34 cellular contexts compared by ENCODE assay signal in genomic region chr1:34743775-34744174, GRCh38. TPM values are rescaled to one million over a fixed set of nuclear protein-coding genes. Genes with fewer than 3 reads are reported as not detected.
"Had no signal": no experiment of that assay in that cellular context is flagged by ENCODE, and none has a peak within 500 bp of the region (broad histone marks: within the 10 kb centered on the region; RNA-seq: fewer than 3 reads in every experiment).

No MANE protein-coding gene starts in this region.

- H3K9me3 Mint-ChIP-seq: activated CD4-positive, alpha-beta memory T cell treated with anti-CD3 and anti-CD28 coated beads for 36 hours; activated naive CD8-positive, alpha-beta T cell treated with anti-CD3 and anti-CD28 coated beads for 36 hours; activated T-cell treated with anti-CD3 and anti-CD28 coated beads, Interleukin-2, amount 50 U/mL, for 4 hours; activated T-helper 1 cell treated with anti-CD3 and anti-CD28 coated beads, Interleukin-12 subunit alpha, Interleukin-12 subunit beta, Interleukin-2, Interleukin-4 antibody, amounts not matched to agents 30 ng/mL and 10 ng/mL and 1 ng/mL, durations not matched to agents 14 hours and 24 hours and 36 hours; IgD-negative memory B cell; WTC11 had no signal

- H3K4me1 Mint-ChIP-seq: activated CD4-positive, alpha-beta T cell treated with anti-CD3 and anti-CD28 coated beads for 36 hours; activated naive CD8-positive, alpha-beta T cell treated with anti-CD3 and anti-CD28 coated beads for 36 hours had no signal

- H3K4me3 Mint-ChIP-seq: activated CD4-positive, alpha-beta memory T cell treated with anti-CD3 and anti-CD28 coated beads for 36 hours; activated CD4-positive, alpha-beta T cell treated with anti-CD3 and anti-CD28 coated beads for 36 hours; activated naive CD8-positive, alpha-beta T cell treated with anti-CD3 and anti-CD28 coated beads for 36 hours; activated T-cell treated with anti-CD3 and anti-CD28 coated beads, Interleukin-2, amount 50 U/mL, for 4 hours; activated T-helper 1 cell treated with anti-CD3 and anti-CD28 coated beads, Interleukin-12 subunit alpha, Interleukin-12 subunit beta, Interleukin-2, Interleukin-4 antibody, amounts not matched to agents 30 ng/mL and 10 ng/mL and 1 ng/mL, durations not matched to agents 14 hours and 24 hours and 36 hours; IgD-negative memory B cell; WTC11 had no signal

- H3K27ac Mint-ChIP-seq: activated CD4-positive, alpha-beta memory T cell treated with anti-CD3 and anti-CD28 coated beads for 36 hours; activated CD4-positive, alpha-beta T cell treated with anti-CD3 and anti-CD28 coated beads for 36 hours; activated naive CD8-positive, alpha-beta T cell treated with anti-CD3 and anti-CD28 coated beads for 36 hours; activated T-helper 1 cell treated with anti-CD3 and anti-CD28 coated beads, Interleukin-12 subunit alpha, Interleukin-12 subunit beta, Interleukin-2, Interleukin-4 antibody, amounts not matched to agents 30 ng/mL and 10 ng/mL and 1 ng/mL, durations not matched to agents 14 hours and 24 hours and 36 hours; IgD-negative memory B cell; WTC11 had no signal

- H3K36me3 Mint-ChIP-seq: activated CD4-positive, alpha-beta memory T cell treated with anti-CD3 and anti-CD28 coated beads for 36 hours; activated naive CD8-positive, alpha-beta T cell treated with anti-CD3 and anti-CD28 coated beads for 36 hours; IgD-negative memory B cell; WTC11 had no signal

- H3K27me3 Mint-ChIP-seq: activated CD4-positive, alpha-beta T cell treated with anti-CD3 and anti-CD28 coated beads for 36 hours had no signal

- DNase-seq: activated CD4-positive, alpha-beta memory T cell treated with anti-CD3 and anti-CD28 coated beads for 36 hours; activated CD4-positive, alpha-beta T cell treated with anti-CD3 and anti-CD28 coated beads for 36 hours; activated CD4-positive, alpha-beta T cell treated with anti-CD3 and anti-CD28 coated beads, Interleukin-2, amount 50 U/mL, for 1 hour; activated CD8-positive, alpha-beta memory T cell treated with anti-CD3 and anti-CD28 coated beads, Interleukin-2, amount 50 U/mL, for 4 hours; activated naive CD4-positive, alpha-beta T cell; activated naive CD4-positive, alpha-beta T cell treated with anti-CD3 and anti-CD28 coated beads, Interleukin-2, amount 50 U/mL, for 16 hours; activated naive CD8-positive, alpha-beta T cell treated with anti-CD3 and anti-CD28 coated beads for 36 hours; activated T-cell treated with anti-CD3 and anti-CD28 coated beads for 4 hours; activated T-cell treated with anti-CD3 and anti-CD28 coated beads, Interleukin-2, amount 50 U/mL, for 4 hours; amniotic stem cell; aorta; brain microvascular endothelial cell; central memory CD4-positive, alpha-beta T cell; Karpas-422; KBM-7; MM.1S; MV-4-11; NCI-H1092; NCI-H1436 treated with DMSO at 0.1 percent for 48 hours; NCI-H1694 treated with DMSO at 0.1 percent for 48 hours; NCI-H2029; NCI-H524; NCI-H69; NCI-H82; NK-92 treated with Interleukin-12 subunit alpha and Interleukin-12 subunit beta, amount 100 ng/mL, for 24 hours; PC-9; Right ventricle myocardium superior had no signal

RNA-seq across cellular contexts. Expression of gene GJB5, which starts 11.1 kb away (rescaled TPM):
- total RNA-seq: activated CD4-positive, alpha-beta memory T cell treated with anti-CD3 and anti-CD28 coated beads for 36 hours; activated CD4-positive, alpha-beta T cell treated with anti-CD3 and anti-CD28 coated beads for 36 hours; activated naive CD8-positive, alpha-beta T cell treated with anti-CD3 and anti-CD28 coated beads for 36 hours; activated T-cell treated with anti-CD3 and anti-CD28 coated beads, Interleukin-2, amount 50 U/mL, for 4 hours; activated T-helper 1 cell treated with anti-CD3 and anti-CD28 coated beads, Interleukin-12 subunit alpha, Interleukin-12 subunit beta, Interleukin-2, Interleukin-4 antibody, amounts not matched to agents 30 ng/mL and 10 ng/mL and 1 ng/mL, durations not matched to agents 14 hours and 24 hours and 36 hours; aorta; cerebellum; OCI-LY7; Right ventricle myocardium superior; T-helper 1 cell treated with Interleukin-12 subunit alpha and Interleukin-12 subunit beta and Interleukin-4 antibody, amounts not matched to agents 30 ng/mL and 1 ng/mL, for 36 hours; T-helper 2 cell treated with Interferon-gamma antibody and Interleukin-4, amounts not matched to agents 100 ng/mL and 5 ng/mL, for 36 hours had no signal

RNA-seq across cellular contexts. Expression of gene GJB4, which starts 15.8 kb away (rescaled TPM):
- total RNA-seq: activated CD4-positive, alpha-beta memory T cell treated with anti-CD3 and anti-CD28 coated beads for 36 hours; activated CD4-positive, alpha-beta T cell treated with anti-CD3 and anti-CD28 coated beads for 36 hours; activated naive CD8-positive, alpha-beta T cell treated with anti-CD3 and anti-CD28 coated beads for 36 hours; activated T-cell treated with anti-CD3 and anti-CD28 coated beads, Interleukin-2, amount 50 U/mL, for 4 hours; activated T-helper 1 cell treated with anti-CD3 and anti-CD28 coated beads, Interleukin-12 subunit alpha, Interleukin-12 subunit beta, Interleukin-2, Interleukin-4 antibody, amounts not matched to agents 30 ng/mL and 10 ng/mL and 1 ng/mL, durations not matched to agents 14 hours and 24 hours and 36 hours; aorta; cerebellum; OCI-LY7; Right ventricle myocardium superior; T-helper 1 cell treated with Interleukin-12 subunit alpha and Interleukin-12 subunit beta and Interleukin-4 antibody, amounts not matched to agents 30 ng/mL and 1 ng/mL, for 36 hours; T-helper 2 cell treated with Interferon-gamma antibody and Interleukin-4, amounts not matched to agents 100 ng/mL and 5 ng/mL, for 36 hours had no signal

RNA-seq across cellular contexts. Expression of gene GJB3, which starts 37.2 kb away (rescaled TPM):
- total RNA-seq: activated CD4-positive, alpha-beta memory T cell treated with anti-CD3 and anti-CD28 coated beads for 36 hours; activated CD4-positive, alpha-beta T cell treated with anti-CD3 and anti-CD28 coated beads for 36 hours; activated naive CD8-positive, alpha-beta T cell treated with anti-CD3 and anti-CD28 coated beads for 36 hours; activated T-cell treated with anti-CD3 and anti-CD28 coated beads, Interleukin-2, amount 50 U/mL, for 4 hours; activated T-helper 1 cell treated with anti-CD3 and anti-CD28 coated beads, Interleukin-12 subunit alpha, Interleukin-12 subunit beta, Interleukin-2, Interleukin-4 antibody, amounts not matched to agents 30 ng/mL and 10 ng/mL and 1 ng/mL, durations not matched to agents 14 hours and 24 hours and 36 hours; cerebellum; OCI-LY7; Right ventricle myocardium superior; T-helper 1 cell treated with Interleukin-12 subunit alpha and Interleukin-12 subunit beta and Interleukin-4 antibody, amounts not matched to agents 30 ng/mL and 1 ng/mL, for 36 hours; T-helper 2 cell treated with Interferon-gamma antibody and Interleukin-4, amounts not matched to agents 100 ng/mL and 5 ng/mL, for 36 hours had no signal

RNA-seq across cellular contexts. Expression of gene GJA4, which starts 49.0 kb away (rescaled TPM):
- total RNA-seq: activated CD4-positive, alpha-beta memory T cell treated with anti-CD3 and anti-CD28 coated beads for 36 hours; activated CD4-positive, alpha-beta T cell treated with anti-CD3 and anti-CD28 coated beads for 36 hours; activated naive CD8-positive, alpha-beta T cell treated with anti-CD3 and anti-CD28 coated beads for 36 hours; activated T-helper 1 cell treated with anti-CD3 and anti-CD28 coated beads, Interleukin-12 subunit alpha, Interleukin-12 subunit beta, Interleukin-2, Interleukin-4 antibody, amounts not matched to agents 30 ng/mL and 10 ng/mL and 1 ng/mL, durations not matched to agents 14 hours and 24 hours and 36 hours; OCI-LY7; PC-9; T-helper 2 cell treated with Interferon-gamma antibody and Interleukin-4, amounts not matched to agents 100 ng/mL and 5 ng/mL, for 36 hours had no signal
